Comparison of ENCODE assay signal across 19 cellular contexts in genomic region chr12:110821917-110822316, GRCh38. TPM values are rescaled to one million over a fixed set of nuclear protein-coding genes. Genes with fewer than 3 reads are reported as not detected.
DNase-seq lines count a peak whose midpoint lies in the region; TF ChIP-seq lines count a peak whose summit lies in the region.
"Had no signal": no experiment of that assay in that cellular context is flagged by ENCODE, and none has a peak within 500 bp of the region (broad histone marks: within the 10 kb centered on the region; RNA-seq: fewer than 3 reads in every experiment).

No MANE protein-coding gene starts in this region.

- H3K27ac Mint-ChIP-seq in glutamatergic neuron (ENCODE audit: unreplicated experiment): peak overlapping the region; percentile 79
- H3K27ac Mint-ChIP-seq: CD4-positive, CD25-positive, alpha-beta regulatory T cell; GM23338; HFFc6; IgD-negative memory B cell had no signal

- H3K4me3 Mint-ChIP-seq in glutamatergic neuron (ENCODE audit: unreplicated experiment): peak overlapping the region; percentile 52
- H3K4me3 Mint-ChIP-seq: CD4-positive, CD25-positive, alpha-beta regulatory T cell; CD8-positive, alpha-beta memory T cell; GM23338; HFFc6; IgD-negative memory B cell had no signal

- H3K9me3 Mint-ChIP-seq in glutamatergic neuron (ENCODE audit: unreplicated experiment): peaks cover 7% of the 10 kb centered on the region
- H3K9me3 Mint-ChIP-seq: CD4-positive, CD25-positive, alpha-beta regulatory T cell; CD8-positive, alpha-beta memory T cell; GM23338; HFFc6 had no signal

- H3K27me3 Mint-ChIP-seq in glutamatergic neuron (ENCODE audit: unreplicated experiment): peaks cover 9% of the 10 kb centered on the region

- DNase-seq in NCI-H1436 (lab: John Stamatoyannopoulos, UW): peak; percentile 20
- DNase-seq in NCI-H1436 treated with DMSO at 0.1 percent for 48 hours (lab: John Stamatoyannopoulos, UW): no peak
- DNase-seq in NCI-H2171 (lab: John Stamatoyannopoulos, UW): peak; percentile 70
- peak; percentile 78 for DNase-seq in glutamatergic neuron
- DNase-seq in activated CD4-positive, CD25-positive, alpha-beta regulatory T cell (lab: John Stamatoyannopoulos, UW): no peak
- DNase-seq in OCI-M1 (lab: John Stamatoyannopoulos, UW): no peak
- DNase-seq in DMS79 treated with DMSO at 0.1 percent for 48 hours (lab: John Stamatoyannopoulos, UW): no peak
- DNase-seq: 8988T; C1 segment of cervical spinal cord; CD4-positive, CD25-positive, alpha-beta regulatory T cell; CD8-positive, alpha-beta memory T cell; COR-L47; DMS153; DMS79; GF-D8; H7; HFFc6 had no signal

- H3K36me3 Mint-ChIP-seq in glutamatergic neuron (ENCODE audit: unreplicated experiment): no peaks in the 10 kb centered on the region
- H3K36me3 Mint-ChIP-seq: CD4-positive, CD25-positive, alpha-beta regulatory T cell; CD8-positive, alpha-beta memory T cell had no signal

- peaks cover 8% of the 10 kb centered on the region for H3K4me1 Mint-ChIP-seq in glutamatergic neuron (ENCODE audit: low read depth, unreplicated experiment)

- TF ChIP-seq CTCF in glutamatergic neuron (IDR thresholded peaks at IDR 0.05; ENCODE audit: partially characterized antibody, unreplicated experiment): no peak

RNA-seq across cellular contexts. Expression of gene CCDC63, which starts 24.9 kb away (rescaled TPM):
- total RNA-seq in glutamatergic neuron (ENCODE audit: unreplicated experiment): 0.32 TPM
- total RNA-seq: CD4-positive, CD25-positive, alpha-beta regulatory T cell; CD8-positive, alpha-beta memory T cell; GM23338; HFFc6 had no signal

Comparison
In these comparisons a context has a peak if more than half of its experiments do, and no peak if none do; other contexts are left out.
1. DNase-seq: peak in NCI-H1436 (single experiment), NCI-H2171 (single experiment) and glutamatergic neuron (single experiment); none in NCI-H1436 treated with DMSO at 0.1 percent for 48 hours (single experiment), activated CD4-positive, CD25-positive, alpha-beta regulatory T cell (0 of 4), OCI-M1 (single experiment) and DMS79 treated with DMSO at 0.1 percent for 48 hours (single experiment).